ENCODE assay signal across 16 cellular contexts in genomic region chr22:48843640-48844039, GRCh38.
DNase-seq lines count a peak whose midpoint lies in the region; ATAC-seq, FAIRE-seq and TF ChIP-seq lines count a peak whose summit lies in the region.
"Had no signal": no experiment of that assay in that cellular context is flagged by ENCODE, and none has a peak within 500 bp of the region (broad histone marks: within the 10 kb centered on the region; RNA-seq: fewer than 3 reads in every experiment).

No MANE protein-coding gene starts in this region.

- H2BK12ac ChIP-seq in H1 (ENCODE audit: low read depth, low read length): no peak overlapping the region

- peaks cover 15% of the 10 kb centered on the region for H3K27me3 Mint-ChIP-seq in GM23338 (ENCODE audit: insufficient read depth, low read depth, poor library complexity)
- peaks cover 35% of the 10 kb centered on the region for H3K27me3 Mint-ChIP-seq in stimulated activated memory B cell treated with anti-CD40 and anti-IgM and Interleukin-4, amounts not matched to agents 10 μg/mL and 1 μg/mL and 100 μg/mL, for 72 hours

- no peak overlapping the region for H2AK5ac ChIP-seq in H1 (ENCODE audit: low read depth, low read length)

- no peaks in the 10 kb centered on the region for H4K20me1 ChIP-seq in GM23338 (replicated peaks; ENCODE audit: insufficient read depth)
- H4K20me1 ChIP-seq in H1 (replicated peaks in 1 of 2; ENCODE audit: control insufficient read depth in 1 of 2, insufficient read depth in 2 of 2, low read length in 2 of 2): no peaks in the 10 kb centered on the region

- no peak for TF ChIP-seq POLR2A in H1 (IDR thresholded peaks at IDR 0.05; ENCODE audit: control extremely low read depth in 1 of 2, low read depth in 2 of 2, low read length in 2 of 2)

- no peak overlapping the region for H3K27ac ChIP-seq in GM23338 (ENCODE audit: low read depth)
- H3K27ac ChIP-seq in H1 (ENCODE audit: low read depth, low read length): no peak overlapping the region
- H3K27ac ChIP-seq: A549, C4-2B had no signal

- no peak for TF ChIP-seq EP300 in H1 (IDR thresholded peaks at IDR 0.05; ENCODE audit: borderline replicate concordance in 1 of 2, low read depth in 2 of 2, low read length in 2 of 2)

- peak overlapping the region; percentile 45; the same call in 1 of the 2 replicates for H4K8ac ChIP-seq in H1 (ENCODE audit: extremely low read depth, insufficient read depth, low read length)

- no peaks in the 10 kb centered on the region for H3F3A ChIP-seq in GM23338 (replicated peaks; ENCODE audit: low read depth)

- TF ChIP-seq CTCF in GM23338 (conservative IDR thresholded peaks at IDR 0.05; ENCODE audit: low read depth in 2 of 2) (no peak), H1 (IDR thresholded peaks at IDR 0.05; ENCODE audit: control extremely low read depth in 1 of 3, insufficient read depth in 1 of 3, low read depth in 1 of 3, low read length in 3 of 3) (no peak)

- no peaks in the 10 kb centered on the region for H3K79me2 ChIP-seq in GM23338 (replicated peaks; ENCODE audit: insufficient read depth)
- no peaks in the 10 kb centered on the region for H3K79me2 ChIP-seq in H1 (ENCODE audit: control insufficient read depth in 1 of 2, insufficient read depth in 2 of 2, low read length in 2 of 2)

- H3K9me3 ChIP-seq in H1 (ENCODE audit: insufficient read depth in 2 of 2, low read depth in 1 of 2, low read length in 1 of 2): no peaks in the 10 kb centered on the region
- H3K9me3 ChIP-seq: A549, BE2C had no signal

- peaks cover 4% of the 10 kb centered on the region; the same call in 1 of the 2 replicates for H3K23me2 ChIP-seq in H1 (ENCODE audit: low read depth, low read length)

- no peak overlapping the region for H3K14ac ChIP-seq in H1 (ENCODE audit: insufficient read length)

- peaks cover 4% of the 10 kb centered on the region; the same call in 1 of the 3 replicates for H3K4me1 Mint-ChIP-seq in GM23338
- no peaks in the 10 kb centered on the region for H3K4me1 Mint-ChIP-seq in stimulated activated memory B cell treated with anti-CD40 and anti-IgM and Interleukin-4, amounts not matched to agents 10 μg/mL and 1 μg/mL and 100 μg/mL, for 72 hours
- H3K4me1 Mint-ChIP-seq: CD4-positive, alpha-beta memory T cell had no signal

- no peak overlapping the region for H3K27ac Mint-ChIP-seq in GM23338
- no peak overlapping the region for H3K27ac Mint-ChIP-seq in stimulated activated memory B cell treated with anti-CD40 and anti-IgM and Interleukin-4, amounts not matched to agents 10 μg/mL and 1 μg/mL and 100 μg/mL, for 72 hours
- H3K27ac Mint-ChIP-seq: CD4-positive, alpha-beta memory T cell had no signal

- no peak overlapping the region for H3K4ac ChIP-seq in H1 (replicated peaks; ENCODE audit: insufficient read length, low read depth, low read length)

- H4K5ac ChIP-seq in H1 (ENCODE audit: insufficient read length, low read depth, low read length): no peak overlapping the region

- no peak overlapping the region for H2BK20ac ChIP-seq in H1 (ENCODE audit: low read length)

- intact Hi-C loops in posterior vena cava (cut with DNase I): no loop called here

- H3K4me1 ChIP-seq in GM23338 (ENCODE audit: insufficient read depth) (no peaks in the 10 kb centered on the region), H1 (replicated peaks in 1 of 4; ENCODE audit: control insufficient read depth in 3 of 4, insufficient read depth in 4 of 4, low read length in 3 of 4) (peaks cover 0 to 2% (median 0%) of the 10 kb centered on the region in 4 experiments; a peak in 3 of 7 replicates)
- H3K4me1 ChIP-seq: A549, BE2C had no signal

- H2BK15ac ChIP-seq in H1 (ENCODE audit: low read length): no peak overlapping the region

- ATAC-seq in GM23338 (peak; percentile 21; the same call in 1 of the 3 replicates), GM21381 (IDR thresholded peaks at IDR 0.05; ENCODE audit: unreplicated experiment) (no peak), HG03378 (IDR thresholded peaks at IDR 0.05; ENCODE audit: unreplicated experiment) (no peak)
- ATAC-seq in stimulated activated memory B cell treated with anti-CD40 and anti-IgM and Interleukin-4, amounts not matched to agents 10 μg/mL and 1 μg/mL and 100 μg/mL, for 72 hours: no peak
- ATAC-seq: A549, HCT116 had no signal

- no peaks in the 10 kb centered on the region for H3K9me2 ChIP-seq in GM23338 (ENCODE audit: insufficient read depth)

- TF ChIP-seq RAD21 in H1 (IDR thresholded peaks at IDR 0.05 in 1 of 2, conservative IDR thresholded peaks at IDR 0.05 in 1 of 2; ENCODE audit: low read depth in 2 of 2, low read length in 2 of 2): no peak

- H3K18ac ChIP-seq in H1 (ENCODE audit: extremely low read depth, low read length): no peak overlapping the region

- no peak overlapping the region for H3K23ac ChIP-seq in H1 (ENCODE audit: insufficient read length)

- CTCF ChIA-PET in H1 (lab: Charles Lee; ENCODE audit: partially characterized antibody): no interaction called here

- H3K4me2 ChIP-seq in GM23338 (no peak overlapping the region), H1 (ENCODE audit: insufficient read depth in 1 of 2, low read depth in 2 of 2, low read length in 2 of 2) (no peak overlapping the region)
- H3K4me2 ChIP-seq: A549 had no signal

- no peak for FAIRE-seq in H1 (lab: Jason Lieb, UNC)
- FAIRE-seq: A549, G401.6, GM12891 had no signal

- no peaks in the 10 kb centered on the region for H3K36me3 ChIP-seq in GM23338 (ENCODE audit: insufficient read depth)
- H3K36me3 ChIP-seq in H1 (ENCODE audit: control insufficient read depth in 2 of 4, insufficient read depth in 4 of 4, low read length in 3 of 4): no peaks in the 10 kb centered on the region
- H3K36me3 ChIP-seq: BE2C had no signal

- no peak overlapping the region for H3K4me3 Mint-ChIP-seq in GM23338
- no peak overlapping the region for H3K4me3 Mint-ChIP-seq in stimulated activated memory B cell treated with anti-CD40 and anti-IgM and Interleukin-4, amounts not matched to agents 10 μg/mL and 1 μg/mL and 100 μg/mL, for 72 hours
- H3K4me3 Mint-ChIP-seq: CD4-positive, alpha-beta memory T cell had no signal

- H3K4me3 ChIP-seq in GM23338 (no peak overlapping the region), H1 (ENCODE audit: extremely low read depth in 1 of 4, insufficient read depth in 2 of 4, low read depth in 3 of 4, low read length in 4 of 4) (no peak overlapping the region)
- H3K4me3 ChIP-seq: A549 had no signal

- no peak overlapping the region for H2BK120ac ChIP-seq in H1 (replicated peaks; ENCODE audit: low read depth, low read length)

- no peaks in the 10 kb centered on the region for H3K79me1 ChIP-seq in H1 (ENCODE audit: low read depth, low read length)

- no peaks in the 10 kb centered on the region for H3K9me3 Mint-ChIP-seq in GM23338
- H3K9me3 Mint-ChIP-seq in stimulated activated memory B cell treated with anti-CD40 and anti-IgM and Interleukin-4, amounts not matched to agents 10 μg/mL and 1 μg/mL and 100 μg/mL, for 72 hours: peaks cover 6% of the 10 kb centered on the region

- H3K36me3 Mint-ChIP-seq in GM23338 (ENCODE audit: low read depth): no peaks in the 10 kb centered on the region
- H3K36me3 Mint-ChIP-seq in stimulated activated memory B cell treated with anti-CD40 and anti-IgM and Interleukin-4, amounts not matched to agents 10 μg/mL and 1 μg/mL and 100 μg/mL, for 72 hours: no peaks in the 10 kb centered on the region
- H3K36me3 Mint-ChIP-seq: CD4-positive, alpha-beta memory T cell had no signal

- peak; percentile 78 for DNase-seq in ELF-1 (ENCODE audit: low read depth, low spot score)
- no peak for DNase-seq in GM23338 (ENCODE audit: low spot score)
- DNase-seq in H1 (ENCODE audit: low read depth in 1 of 2, low spot score in 2 of 2): peak in 1 of 2 experiments; percentile 40
- DNase-seq in posterior vena cava (ENCODE audit: low spot score): peak; percentile 76
- DNase-seq: BE2C, DMS79, IMR-90 had no signal

- POLR2A ChIA-PET in H1 (lab: Charles Lee; ENCODE audit: partially characterized antibody): no interaction called here

- no peak overlapping the region for H4K91ac ChIP-seq in H1 (replicated peaks; ENCODE audit: insufficient read length, low read length)

- H2AFZ ChIP-seq in GM23338: no peak overlapping the region
- H2AFZ ChIP-seq in H1 (ENCODE audit: low read length): no peak overlapping the region

- H3K56ac ChIP-seq in H1 (replicated peaks; ENCODE audit: insufficient read length, low read depth, low read length): no peak overlapping the region

- no peak overlapping the region for H3K9ac ChIP-seq in H1 (replicated peaks in 1 of 4; ENCODE audit: extremely low read depth in 1 of 4, low read depth in 3 of 4, low read length in 3 of 4)

- H2BK5ac ChIP-seq in H1 (ENCODE audit: low read depth, low read length): no peak overlapping the region

- H3K27me3 ChIP-seq in GM23338 (ENCODE audit: insufficient read depth) (no peaks in the 10 kb centered on the region), H1 (replicated peaks in 1 of 4; ENCODE audit: control insufficient read depth in 3 of 4, extremely low read depth in 1 of 4, insufficient read depth in 3 of 4, low read length in 3 of 4) (no peaks in the 10 kb centered on the region)
- H3K27me3 ChIP-seq: BE2C had no signal

- WGBS in H1 (ENCODE audit: extremely low coverage in 1 of 2, insufficient coverage in 1 of 2, insufficient read length in 1 of 2, insufficient replicate concordance in 2 of 2, low coverage in 1 of 2, low lambda C conversion rate in 2 of 2, missing lambda C conversion rate in 1 of 2), 2 experiments: 82% methylated on average over 9 of the region's 9 CpGs; no CpG with 5 or more reads in 1 of the 2 experiments

TF ChIP-seq in H1, 55 proteins besides CTCF, POLR2A, EP300 and RAD21:
- TF ChIP-seq CEBPB (IDR thresholded peaks at IDR 0.05; ENCODE audit: low read depth, low read length) (no peak), USF2 (IDR thresholded peaks at IDR 0.05; ENCODE audit: low read length) (no peak), SP1 (IDR thresholded peaks at IDR 0.05; ENCODE audit: low read depth, low read length) (no peak), RXRA (IDR thresholded peaks at IDR 0.05; ENCODE audit: insufficient read depth, low read depth, low read length) (no peak), HDAC6 (IDR thresholded peaks at IDR 0.05; ENCODE audit: low read depth, low read length) (no peak), BRCA1 (IDR thresholded peaks at IDR 0.05; ENCODE audit: low read depth, low read length) (no peak), SIN3A (conservative IDR thresholded peaks at IDR 0.05 in 1 of 2, IDR thresholded peaks at IDR 0.05 in 1 of 2; ENCODE audit: low read depth in 1 of 2, low read length in 2 of 2) (no peak), TEAD4 (IDR thresholded peaks at IDR 0.05; ENCODE audit: low read depth, low read length) (no peak)
